ENCODE assay signal across 35 cellular contexts in the genomic region with DNA sequence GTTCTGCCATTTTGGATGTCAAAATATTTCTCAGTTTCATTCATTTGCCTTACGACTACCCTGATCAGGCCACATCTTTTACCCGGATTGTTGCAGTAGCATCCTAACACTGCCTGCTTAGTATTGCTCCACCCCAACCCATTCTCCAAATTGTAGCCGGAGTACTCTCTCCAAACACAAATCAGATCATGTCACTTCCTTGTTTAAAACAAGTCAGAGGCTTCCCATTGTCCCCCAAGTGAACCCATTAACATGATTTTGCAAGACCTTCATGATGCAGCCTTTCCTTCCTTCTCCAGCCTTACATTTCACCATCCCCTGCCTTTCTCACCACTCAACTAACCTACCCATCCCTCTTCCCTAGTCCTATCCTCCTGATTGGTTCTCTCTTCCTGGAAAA. TPM values are rescaled to one million over a fixed set of nuclear protein-coding genes. Genes with fewer than 3 reads are reported as not detected.
"Had no signal": no experiment of that assay in that cellular context is flagged by ENCODE, and none has a peak within 500 bp of the region (broad histone marks: within the 10 kb centered on the region; RNA-seq: fewer than 3 reads in every experiment).

No MANE protein-coding gene starts in this region.

- H3K27me3 ChIP-seq: ascending aorta, brain microvascular endothelial cell, esophagus muscularis mucosa, foreskin keratinocyte, gastrocnemius medialis, heart left ventricle had no signal

- H3K4me3 ChIP-seq: ascending aorta, esophagus muscularis mucosa, gastrocnemius medialis, heart left ventricle had no signal

- H3K9me3 ChIP-seq: ascending aorta, gastrocnemius medialis had no signal

- H3K27ac Mint-ChIP-seq: activated B cell treated with CpG ODN at 0.5 μM for 24 hours; activated CD4-positive, alpha-beta memory T cell treated with anti-CD3 and anti-CD28 coated beads for 36 hours; activated CD8-positive, alpha-beta memory T cell treated with anti-CD3 and anti-CD28 coated beads, Interleukin-2, amount 10 ng/mL, durations not matched to agents 7 days and 5 days; activated CD8-positive, alpha-beta T cell treated with anti-CD3 and anti-CD28 coated beads, Interleukin-2, amount 10 ng/mL, durations not matched to agents 7 days and 5 days; activated naive CD4-positive, alpha-beta T cell treated with anti-CD3 and anti-CD28 coated beads for 36 hours; activated naive CD4-positive, alpha-beta T cell treated with anti-CD3 and anti-CD28 coated beads, Interleukin-2, amount 50 U/mL, for 24 hours; activated naive CD8-positive, alpha-beta T cell treated with anti-CD3 and anti-CD28 coated beads, Interleukin-2, amount 10 ng/mL, durations not matched to agents 7 days and 5 days; activated T-helper 1 cell treated with anti-CD3 and anti-CD28 coated beads, Interleukin-12 subunit alpha, Interleukin-12 subunit beta, Interleukin-2, Interleukin-4 antibody, amounts not matched to agents 30 ng/mL and 10 ng/mL and 1 ng/mL, durations not matched to agents 14 hours and 24 hours and 36 hours; activated T-helper 2 cell treated with anti-CD3 and anti-CD28 coated beads, Interferon-gamma antibody, Interleukin-2, Interleukin-4, amounts not matched to agents 10 μg/mL and 5 μg/mL and 100 μg/mL, durations not matched to agents 14 hours and 24 hours and 36 hours; effector memory CD8-positive, alpha-beta T cell; T-helper 17 cell; T-helper 2 cell treated with Interferon-gamma antibody and Interleukin-4, amounts not matched to agents 5 μg/mL and 100 μg/mL, for 36 hours had no signal

- H3K9me3 Mint-ChIP-seq: activated naive CD4-positive, alpha-beta T cell treated with anti-CD3 and anti-CD28 coated beads, Interleukin-2, amount 50 U/mL, for 24 hours; activated T-helper 1 cell treated with anti-CD3 and anti-CD28 coated beads, Interleukin-12 subunit alpha, Interleukin-12 subunit beta, Interleukin-2, Interleukin-4 antibody, amounts not matched to agents 30 ng/mL and 10 ng/mL and 1 ng/mL, durations not matched to agents 14 hours and 24 hours and 36 hours; activated T-helper 2 cell treated with anti-CD3 and anti-CD28 coated beads, Interferon-gamma antibody, Interleukin-2, Interleukin-4, amounts not matched to agents 10 μg/mL and 5 μg/mL and 100 μg/mL, durations not matched to agents 14 hours and 24 hours and 36 hours had no signal

- H3K36me3 Mint-ChIP-seq: activated CD4-positive, alpha-beta memory T cell treated with anti-CD3 and anti-CD28 coated beads for 36 hours; activated CD8-positive, alpha-beta memory T cell treated with anti-CD3 and anti-CD28 coated beads, Interleukin-2, amount 10 ng/mL, durations not matched to agents 7 days and 5 days; activated naive CD4-positive, alpha-beta T cell treated with anti-CD3 and anti-CD28 coated beads, Interleukin-2, amount 50 U/mL, for 24 hours; activated naive CD8-positive, alpha-beta T cell treated with anti-CD3 and anti-CD28 coated beads, Interleukin-2, amount 10 ng/mL, durations not matched to agents 7 days and 5 days had no signal

- H3K27me3 Mint-ChIP-seq: activated B cell treated with CpG ODN at 0.5 μM for 24 hours; activated CD4-positive, alpha-beta memory T cell treated with anti-CD3 and anti-CD28 coated beads for 36 hours; activated CD8-positive, alpha-beta memory T cell treated with anti-CD3 and anti-CD28 coated beads, Interleukin-2, amount 10 ng/mL, durations not matched to agents 7 days and 5 days; T-helper 17 cell had no signal

- H3K27ac ChIP-seq: ascending aorta, brain microvascular endothelial cell, esophagus muscularis mucosa, foreskin keratinocyte, gastrocnemius medialis, heart left ventricle, WERI-Rb-1 had no signal

- H3K4me1 Mint-ChIP-seq: activated B cell treated with CpG ODN at 0.5 μM for 24 hours; activated CD8-positive, alpha-beta memory T cell treated with anti-CD3 and anti-CD28 coated beads, Interleukin-2, amount 10 ng/mL, durations not matched to agents 7 days and 5 days; activated naive CD4-positive, alpha-beta T cell treated with anti-CD3 and anti-CD28 coated beads, Interleukin-2, amount 50 U/mL, for 24 hours; activated naive CD8-positive, alpha-beta T cell treated with anti-CD3 and anti-CD28 coated beads, Interleukin-2, amount 10 ng/mL, durations not matched to agents 7 days and 5 days; central memory CD8-positive, alpha-beta T cell; T-helper 17 cell had no signal

- DNase-seq: activated B cell treated with CpG ODN at 0.5 μM for 24 hours; activated CD4-positive, alpha-beta memory T cell treated with anti-CD3 and anti-CD28 coated beads for 36 hours; activated CD4-positive, alpha-beta T cell treated with anti-CD3 and anti-CD28 coated beads for 48 hours; activated CD4-positive, alpha-beta T cell treated with anti-CD3 and anti-CD28 coated beads, Interleukin-2, amount 50 U/mL, for 1 hour; activated CD8-positive, alpha-beta memory T cell treated with anti-CD3 and anti-CD28 coated beads, Interleukin-2, amount 10 ng/mL, durations not matched to agents 7 days and 5 days; activated CD8-positive, alpha-beta memory T cell treated with anti-CD3 and anti-CD28 coated beads, Interleukin-2, amount 50 U/mL, for 4 hours; activated CD8-positive, alpha-beta T cell treated with anti-CD3 and anti-CD28 coated beads, Interleukin-2, amount 10 ng/mL, durations not matched to agents 7 days and 5 days; activated effector memory CD4-positive, alpha-beta T cell treated with anti-CD3 and anti-CD28 coated beads, Interleukin-2, amount 50 U/mL, for 16 hours; activated naive CD4-positive, alpha-beta T cell treated with anti-CD3 and anti-CD28 coated beads for 36 hours; activated naive CD8-positive, alpha-beta T cell treated with anti-CD3 and anti-CD28 coated beads, Interleukin-2, amount 10 ng/mL, durations not matched to agents 7 days and 5 days; activated T-cell treated with anti-CD3 and anti-CD28 coated beads, Interleukin-2, amount 50 U/mL, for 1 hour; activated T-cell treated with anti-CD3 and anti-CD28 coated beads, Interleukin-2, amount 50 U/mL, for 48 hours; brain microvascular endothelial cell; cortex of kidney; dermis blood vessel endothelial cell; effector CD4-positive, alpha-beta T cell; effector memory CD8-positive, alpha-beta T cell; erythroblast; foreskin keratinocyte; gastrocnemius medialis; glutamatergic neuron; heart left ventricle; T-helper 1 cell; T-helper 17 cell; T1000; WERI-Rb-1 had no signal

- H3K4me3 Mint-ChIP-seq: activated B cell treated with CpG ODN at 0.5 μM for 24 hours; activated CD4-positive, alpha-beta memory T cell treated with anti-CD3 and anti-CD28 coated beads for 36 hours; activated CD8-positive, alpha-beta memory T cell treated with anti-CD3 and anti-CD28 coated beads, Interleukin-2, amount 10 ng/mL, durations not matched to agents 7 days and 5 days; activated CD8-positive, alpha-beta T cell treated with anti-CD3 and anti-CD28 coated beads, Interleukin-2, amount 10 ng/mL, durations not matched to agents 7 days and 5 days; activated naive CD4-positive, alpha-beta T cell treated with anti-CD3 and anti-CD28 coated beads for 36 hours; activated naive CD4-positive, alpha-beta T cell treated with anti-CD3 and anti-CD28 coated beads, Interleukin-2, amount 50 U/mL, for 24 hours; activated naive CD8-positive, alpha-beta T cell treated with anti-CD3 and anti-CD28 coated beads, Interleukin-2, amount 10 ng/mL, durations not matched to agents 7 days and 5 days; activated T-helper 1 cell treated with anti-CD3 and anti-CD28 coated beads, Interleukin-12 subunit alpha, Interleukin-12 subunit beta, Interleukin-2, Interleukin-4 antibody, amounts not matched to agents 30 ng/mL and 10 ng/mL and 1 ng/mL, durations not matched to agents 14 hours and 24 hours and 36 hours; central memory CD8-positive, alpha-beta T cell; effector memory CD8-positive, alpha-beta T cell; T-helper 17 cell; T-helper 2 cell treated with Interferon-gamma antibody and Interleukin-4, amounts not matched to agents 5 μg/mL and 100 μg/mL, for 36 hours had no signal

- FAIRE-seq: bronchial epithelial cell had no signal

- H3K4me1 ChIP-seq: ascending aorta, esophagus muscularis mucosa, foreskin keratinocyte, gastrocnemius medialis, heart left ventricle had no signal

- ATAC-seq: activated CD4-positive, CD25-positive, alpha-beta regulatory T cell treated with anti-CD3 and anti-CD28 coated beads, Interleukin-2, amount 50 U/mL, for 24 hours; activated CD8-positive, alpha-beta memory T cell treated with anti-CD3 and anti-CD28 coated beads, Interleukin-2, amount 10 ng/mL, durations not matched to agents 7 days and 5 days; activated CD8-positive, alpha-beta T cell treated with anti-CD3 and anti-CD28 coated beads, Interleukin-2, amount 10 ng/mL, durations not matched to agents 7 days and 5 days; effector memory CD8-positive, alpha-beta T cell; foreskin keratinocyte; gastrocnemius medialis; heart left ventricle; T-helper 17 cell had no signal

- H3K36me3 ChIP-seq: ascending aorta, brain microvascular endothelial cell, esophagus muscularis mucosa, gastrocnemius medialis, heart left ventricle, WERI-Rb-1 had no signal

RNA-seq across cellular contexts. Expression of a gene that starts 53.1 kb away (rescaled TPM):
- total RNA-seq: ascending aorta had no signal
